Comparison of ENCODE assay signal across 12 cellular contexts in genomic region chr11:119400860-119401259, GRCh38. TPM values are rescaled to one million over a fixed set of nuclear protein-coding genes. Genes with fewer than 3 reads are reported as not detected.
"Had no signal": no experiment of that assay in that cellular context is flagged by ENCODE, and none has a peak within 500 bp of the region (broad histone marks: within the 10 kb centered on the region; RNA-seq: fewer than 3 reads in every experiment).

No MANE protein-coding gene starts in this region.

- H3K27ac ChIP-seq: HL-60, KMS-11 had no signal

- H3K4me2 ChIP-seq: KMS-11 had no signal

- FAIRE-seq: HepG2, HTR-8/SVneo had no signal

- ATAC-seq: HepG2 had no signal

- H3K9ac ChIP-seq: KMS-11 had no signal

- DNase-seq: IMR-90, Karpas-422, Kasumi-1, KBM-7, KG1 had no signal

RNA-seq across cellular contexts. Expression of gene USP2, which starts 19.4 kb away (rescaled TPM):
- polyA plus RNA-seq: IgD-negative memory B cell had no signal

RNA-seq across cellular contexts. Expression of gene THY1, which starts 22.1 kb away (rescaled TPM):
- total RNA-seq: HepG2, HT1080 had no signal
- polyA plus RNA-seq: HepG2, IgD-negative memory B cell had no signal

RNA-seq across cellular contexts. Expression of gene MFRP, which starts 54.4 kb away (rescaled TPM):
- total RNA-seq: HepG2, HT-29, HT1080, IMR-90 had no signal
- polyA plus RNA-seq: HepG2, IgD-negative memory B cell, IMR-90 had no signal
